In the genomic region with DNA sequence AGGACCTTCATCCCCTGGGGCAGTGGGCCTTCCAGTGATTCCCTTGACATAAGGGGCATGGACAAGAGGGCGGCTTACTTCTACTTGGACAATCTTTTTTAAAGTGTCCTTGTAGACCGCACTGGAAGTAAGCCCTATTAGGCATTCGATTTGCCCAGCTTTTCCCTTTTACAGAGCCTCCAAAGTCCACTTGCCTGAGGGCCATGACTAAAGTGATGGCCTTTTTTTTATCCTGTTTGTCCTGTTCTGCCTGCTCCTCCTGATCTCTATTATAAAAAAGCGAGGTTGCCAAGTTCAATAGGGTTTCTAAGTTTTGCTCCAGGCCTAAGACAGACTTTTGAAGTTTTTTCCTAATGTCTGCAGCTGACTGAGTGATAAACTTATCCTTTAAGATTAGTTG, we compare ENCODE assay signal across 9 cellular contexts. TPM values are rescaled to one million over a fixed set of nuclear protein-coding genes. Genes with fewer than 3 reads are reported as not detected.
DNase-seq lines count a peak whose midpoint lies in the region; TF ChIP-seq lines count a peak whose summit lies in the region.
"Not testable (repeated sequence)": the region's sequence is repeated elsewhere in the genome, so short reads cannot be mapped to it uniquely, and the experiment has no call there.
"Had no signal": no experiment of that assay in that cellular context is flagged by ENCODE, and none has a peak within 500 bp of the region (broad histone marks: within the 10 kb centered on the region; RNA-seq: fewer than 3 reads in every experiment).

No MANE protein-coding gene starts in this region.

- H3K27ac Mint-ChIP-seq in Caco-2 (ENCODE audit: unreplicated experiment), result not testable (repeated sequence)

- not testable (repeated sequence) for BruUV-seq in Caco-2 (replicated peaks; lab: Mats Ljungman, UMichigan); PC-9 (replicated peaks; lab: Mats Ljungman, UMichigan)

- peak overlapping the region; percentile 11 for H3K4me3 Mint-ChIP-seq in Caco-2 (ENCODE audit: unreplicated experiment)

- H2BK12ac ChIP-seq in trophoblast cell (ENCODE audit: low read length), result not testable (repeated sequence)

- H2BK120ac ChIP-seq in trophoblast cell (ENCODE audit: insufficient read depth, low read length, poor library complexity), result not testable (repeated sequence)

- not testable (repeated sequence) for H3K9me3 ChIP-seq in Caco-2; PC-9 (ENCODE audit: insufficient read depth, low read depth); trophoblast cell (ENCODE audit: insufficient read depth, low read depth, low read length)

- H3K14ac ChIP-seq in trophoblast cell (ENCODE audit: low read length), result not testable (repeated sequence)

- peak overlapping the region; percentile 51 for H4K91ac ChIP-seq in trophoblast cell (ENCODE audit: low read depth, low read length)

- not testable (repeated sequence) for H3K36me3 ChIP-seq in Caco-2 (ENCODE audit: control insufficient read depth, insufficient read depth, low read length); PC-9 (ENCODE audit: low read depth); trophoblast cell (ENCODE audit: control insufficient read depth in 1 of 2, insufficient read depth in 2 of 2, low read length in 2 of 2)

- not testable (repeated sequence) for H3K4me3 ChIP-seq in Caco-2 (ENCODE audit: low read depth, low read length); LNCaP clone FGC (ENCODE audit: low read depth, low read length); PC-9; epithelial cell of esophagus (ENCODE audit: low read length); trophoblast cell (ENCODE audit: low read depth, low read length)

- peaks cover 18% of the 10 kb centered on the region for H3K4me1 ChIP-seq in Caco-2
- H3K4me1 ChIP-seq in PC-9 (replicated peaks; ENCODE audit: insufficient read depth), result peaks cover 25% of the 10 kb centered on the region
- H3K4me1 ChIP-seq in trophoblast cell (ENCODE audit: control insufficient read depth in 1 of 2, insufficient read depth in 2 of 2, low read length in 2 of 2), result peaks cover 19 to 21% of the 10 kb centered on the region in 2 experiments

- not testable (repeated sequence) for H4K8ac ChIP-seq in trophoblast cell (ENCODE audit: low read depth, low read length)

- not testable (repeated sequence) for H3K9me2 ChIP-seq in PC-9 (ENCODE audit: insufficient read depth)

- not testable (repeated sequence) for H3F3A ChIP-seq in PC-9 (ENCODE audit: insufficient read depth, low read depth)

- peak overlapping the region; percentile 43 for H2BK5ac ChIP-seq in trophoblast cell (ENCODE audit: low read depth, low read length, poor library complexity)

- not testable (repeated sequence) for H3K9me3 Mint-ChIP-seq in Caco-2 (ENCODE audit: unreplicated experiment)

- not testable (repeated sequence) for H3K4ac ChIP-seq in trophoblast cell (ENCODE audit: low read depth, low read length)

- peak overlapping the region; percentile 34; the same call in 1 of the 2 replicates for H3K4me2 ChIP-seq in PC-9
- not testable (repeated sequence) for H3K4me2 ChIP-seq in trophoblast cell (ENCODE audit: low read length)

- not testable (repeated sequence) for H3K36me3 Mint-ChIP-seq in Caco-2 (ENCODE audit: insufficient read depth, unreplicated experiment)

- not testable (repeated sequence) for H3K27me3 Mint-ChIP-seq in Caco-2 (ENCODE audit: insufficient read depth, unreplicated experiment)

- H3K27ac ChIP-seq in PC-9 (0 out of 2 replicates have a peak overlapping the region, but pooled peaks have one; percentile 12), VCaP (peak overlapping the region; percentile 66), trophoblast cell (ENCODE audit: low read depth, low read length) (peak overlapping the region; percentile 61)

- DNase-seq in Caco-2 (peak; percentile 51 to 62), LNCaP clone FGC (ENCODE audit: low read depth) (peak; percentile 40), PC-9 (peak; percentile 9 to 88), epithelial cell of esophagus (ENCODE audit: low read depth) (peak; percentile 23), trophoblast cell (peak; percentile 89 to 96)

- H4K20me1 ChIP-seq in PC-9 (ENCODE audit: insufficient read depth), result not testable (repeated sequence)

- WGBS in trophoblast cell (ENCODE audit: extremely low coverage, insufficient coverage, insufficient read length), result no CpG with 5 or more reads among the region's 4 CpGs

- H3K23ac ChIP-seq in trophoblast cell (ENCODE audit: low read length), result not testable (repeated sequence)

- H3K4me1 Mint-ChIP-seq in Caco-2 (ENCODE audit: low read depth, unreplicated experiment), result peaks cover 19% of the 10 kb centered on the region

- H3K79me1 ChIP-seq in trophoblast cell (ENCODE audit: low read length), result peaks cover 22% of the 10 kb centered on the region

- H2AK5ac ChIP-seq in trophoblast cell (ENCODE audit: low read length), result not testable (repeated sequence)

- CTCF ChIA-PET in Caco-2 (lab: Charles Lee); PC-9 (lab: Charles Lee): not testable (repeated sequence)

- H3K79me2 ChIP-seq in PC-9 (ENCODE audit: low read depth); trophoblast cell (ENCODE audit: control insufficient read depth, insufficient read depth, low read length, poor library complexity): not testable (repeated sequence)

- POLR2A ChIA-PET in Caco-2 (lab: Charles Lee); PC-9 (lab: Charles Lee; ENCODE audit: unreplicated experiment): not testable (repeated sequence)

- not testable (repeated sequence) for H2AFZ ChIP-seq in PC-9; trophoblast cell (ENCODE audit: insufficient read depth, low read length, poor library complexity)

- not testable (repeated sequence) for TF ChIP-seq CTCF in Caco-2 (IDR thresholded peaks at IDR 0.05; ENCODE audit: insufficient read depth in 1 of 2, low read depth in 1 of 2, low read length in 1 of 2, severe bottlenecking in 1 of 2, unreplicated experiment in 1 of 2); LNCaP clone FGC (IDR thresholded peaks at IDR 0.05; ENCODE audit: control insufficient read depth, extremely low read depth, insufficient read depth); PC-9 (conservative IDR thresholded peaks at IDR 0.05); VCaP (conservative IDR thresholded peaks at IDR 0.05); epithelial cell of esophagus (IDR thresholded peaks at IDR 0.05; ENCODE audit: insufficient read depth, low read depth, low read length, missing control alignments)

- intact Hi-C loops in Caco-2 (cut with micrococcal nuclease; ENCODE audit: unreplicated experiment); PC-9 (cut with micrococcal nuclease; ENCODE audit: unreplicated experiment): not testable (repeated sequence)

- not testable (repeated sequence) for H3K9ac ChIP-seq in trophoblast cell (ENCODE audit: low read length)

- H4K12ac ChIP-seq in trophoblast cell (ENCODE audit: low read depth, low read length), result not testable (repeated sequence)

- not testable (repeated sequence) for H3K18ac ChIP-seq in trophoblast cell (ENCODE audit: low read length)

- not testable (repeated sequence) for H3K27me3 ChIP-seq in Caco-2 (replicated peaks; ENCODE audit: control insufficient read depth, insufficient read depth, low read length); PC-9 (ENCODE audit: insufficient read depth, low read depth); trophoblast cell (ENCODE audit: insufficient read depth, low read length)

RNA-seq across cellular contexts. Expression of a gene that starts 2.4 kb away (rescaled TPM):
- total RNA-seq in Caco-2 (2022) (0.18 and 0.30 TPM in 2 replicates), PC-9 (2021) (not detected in 2 replicates)
- 1.1 and 1.2 TPM in 2 replicates for polyA plus RNA-seq in trophoblast cell (2013)
- total RNA-seq: A673; CD4-positive, alpha-beta memory T cell had no signal
- polyA plus RNA-seq: BJ; CD4-positive, alpha-beta memory T cell had no signal

Comparison
In these comparisons a context has a peak if more than half of its experiments do, and no peak if none do; other contexts are left out.
1. DNase-seq: peak in every context shown above with its lines; median percentile 92 in trophoblast cell; 56 in Caco-2; 48 in PC-9; 40 in LNCaP clone FGC; 23 in epithelial cell of esophagus.
2. H3K27ac ChIP-seq: peak in every context shown above with its lines; median percentile 66 in VCaP; 61 in trophoblast cell; 12 in PC-9.